In genomic region chr5:892390-893136, GRCh38 we compare ENCODE assay signal across 1 cellular context.
TF ChIP-seq lines count a peak whose summit lies in the region.

Gene BRD9 (minus strand): TSS chr5:892801. CDS start chr5:892657, 144 bp downstream.
Gene TRIP13 (plus strand): TSS chr5:892884. CDS start chr5:892999, 115 bp downstream.

TF ChIP-seq in K562, 482 proteins besides CTCF, POLR2A, EP300 and RAD21 (continued from another document and continues in another):
- TF ChIP-seq THRAP3 (IDR thresholded peaks at IDR 0.05; ENCODE audit: borderline replicate concordance), result no peak
- 0 out of 2 replicates have a peak, but pooled peaks have one; percentile 33 for TF ChIP-seq HIVEP1 (CRISPR knock-in tag; IDR thresholded peaks at IDR 0.05)
- TF ChIP-seq NONO (IDR thresholded peaks at IDR 0.05; ENCODE audit: low read depth in 2 of 2, low read length in 1 of 2), result peak; percentile 83 to 95; a peak in 3 of 4 replicates
- TF ChIP-seq ZNF184 (CRISPR knock-in tag; IDR thresholded peaks at IDR 0.05), result no peak
- TF ChIP-seq FOXM1 (IDR thresholded peaks at IDR 0.05; ENCODE audit: low read depth), result no peak
- peak; percentile 89 for TF ChIP-seq FOXM1 (CRISPR knock-in tag; IDR thresholded peaks at IDR 0.05; ENCODE audit: low read depth)
- TF ChIP-seq ZNF217 (CRISPR knock-in tag; IDR thresholded peaks at IDR 0.05), result no peak
- TF ChIP-seq MTA3 (IDR thresholded peaks at IDR 0.05; ENCODE audit: borderline replicate concordance), result 0 out of 2 replicates have a peak, but pooled peaks have one; percentile 74
- TF ChIP-seq ZNF174 (CRISPR knock-in tag; IDR thresholded peaks at IDR 0.05), result no peak
- no peak for TF ChIP-seq ZNF589 (CRISPR knock-in tag; IDR thresholded peaks at IDR 0.05; ENCODE audit: low read depth)
- TF ChIP-seq SAFB2 (IDR thresholded peaks at IDR 0.05; ENCODE audit: borderline replicate concordance, low read depth, low read length, severe bottlenecking), result no peak
- no peak for TF ChIP-seq ETV6 (IDR thresholded peaks at IDR 0.05; ENCODE audit: borderline replicate concordance in 1 of 2, low read depth in 2 of 2, low read length in 1 of 2)
- TF ChIP-seq ETV6 (CRISPR knock-in tag; IDR thresholded peaks at IDR 0.05; ENCODE audit: borderline replicate concordance), result no peak
- no peak for TF ChIP-seq GTF2F1 (IDR thresholded peaks at IDR 0.05; ENCODE audit: low read depth, low read length)
- TF ChIP-seq RBM17 (IDR thresholded peaks at IDR 0.05; ENCODE audit: borderline replicate concordance, low read depth, low read length), result no peak
- TF ChIP-seq, protein P1, sequence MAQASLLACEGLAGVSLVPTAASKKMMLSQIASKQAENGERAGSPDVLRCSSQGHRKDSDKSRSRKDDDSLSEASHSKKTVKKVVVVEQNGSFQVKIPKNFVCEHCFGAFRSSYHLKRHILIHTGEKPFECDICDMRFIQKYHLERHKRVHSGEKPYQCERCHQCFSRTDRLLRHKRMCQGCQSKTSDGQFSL (CRISPR knock-in tag; IDR thresholded peaks at IDR 0.05), result no peak
- TF ChIP-seq, protein P1 (tag; IDR thresholded peaks at IDR 0.05), result no peak
- no peak for TF ChIP-seq MCM5 (IDR thresholded peaks at IDR 0.05; ENCODE audit: low read depth)
- no peak for TF ChIP-seq SIRT6 (IDR thresholded peaks at IDR 0.05; ENCODE audit: low read depth, low read length)
- TF ChIP-seq ARHGAP35 (IDR thresholded peaks at IDR 0.05; ENCODE audit: partially characterized antibody), result no peak
- TF ChIP-seq CXXC5 (CRISPR knock-in tag; IDR thresholded peaks at IDR 0.05), result peak; percentile 96
- TF ChIP-seq TGIF2 (CRISPR knock-in tag; IDR thresholded peaks at IDR 0.05), result no peak
- no peak for TF ChIP-seq FOXK1 (CRISPR knock-in tag; IDR thresholded peaks at IDR 0.05; ENCODE audit: borderline replicate concordance)
- no peak for TF ChIP-seq SP1 (CRISPR knock-in tag; IDR thresholded peaks at IDR 0.05)
- no peak for TF ChIP-seq NCOA4 (IDR thresholded peaks at IDR 0.05; ENCODE audit: partially characterized antibody)
- TF ChIP-seq, protein P2, sequence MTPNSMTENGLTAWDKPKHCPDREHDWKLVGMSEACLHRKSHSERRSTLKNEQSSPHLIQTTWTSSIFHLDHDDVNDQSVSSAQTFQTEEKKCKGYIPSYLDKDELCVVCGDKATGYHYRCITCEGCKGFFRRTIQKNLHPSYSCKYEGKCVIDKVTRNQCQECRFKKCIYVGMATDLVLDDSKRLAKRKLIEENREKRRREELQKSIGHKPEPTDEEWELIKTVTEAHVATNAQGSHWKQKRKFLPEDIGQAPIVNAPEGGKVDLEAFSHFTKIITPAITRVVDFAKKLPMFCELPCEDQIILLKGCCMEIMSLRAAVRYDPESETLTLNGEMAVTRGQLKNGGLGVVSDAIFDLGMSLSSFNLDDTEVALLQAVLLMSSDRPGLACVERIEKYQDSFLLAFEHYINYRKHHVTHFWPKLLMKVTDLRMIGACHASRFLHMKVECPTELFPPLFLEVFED (CRISPR knock-in tag; conservative IDR thresholded peaks at IDR 0.05), result no peak
- no peak for TF ChIP-seq PHB2 (IDR thresholded peaks at IDR 0.05; ENCODE audit: low read depth)
- TF ChIP-seq HDGF (IDR thresholded peaks at IDR 0.05), result no peak
- TF ChIP-seq DLX4 (CRISPR knock-in tag; IDR thresholded peaks at IDR 0.05), result no peak
- peak; percentile 87 for TF ChIP-seq CTBP1 (IDR thresholded peaks at IDR 0.05; ENCODE audit: borderline replicate concordance)
- TF ChIP-seq SNIP1 (IDR thresholded peaks at IDR 0.05; ENCODE audit: low read depth), result no peak
- TF ChIP-seq NEUROD1 (IDR thresholded peaks at IDR 0.05; ENCODE audit: borderline replicate concordance, low read depth, low read length, partially characterized antibody), result no peak
- TF ChIP-seq, protein P3, sequence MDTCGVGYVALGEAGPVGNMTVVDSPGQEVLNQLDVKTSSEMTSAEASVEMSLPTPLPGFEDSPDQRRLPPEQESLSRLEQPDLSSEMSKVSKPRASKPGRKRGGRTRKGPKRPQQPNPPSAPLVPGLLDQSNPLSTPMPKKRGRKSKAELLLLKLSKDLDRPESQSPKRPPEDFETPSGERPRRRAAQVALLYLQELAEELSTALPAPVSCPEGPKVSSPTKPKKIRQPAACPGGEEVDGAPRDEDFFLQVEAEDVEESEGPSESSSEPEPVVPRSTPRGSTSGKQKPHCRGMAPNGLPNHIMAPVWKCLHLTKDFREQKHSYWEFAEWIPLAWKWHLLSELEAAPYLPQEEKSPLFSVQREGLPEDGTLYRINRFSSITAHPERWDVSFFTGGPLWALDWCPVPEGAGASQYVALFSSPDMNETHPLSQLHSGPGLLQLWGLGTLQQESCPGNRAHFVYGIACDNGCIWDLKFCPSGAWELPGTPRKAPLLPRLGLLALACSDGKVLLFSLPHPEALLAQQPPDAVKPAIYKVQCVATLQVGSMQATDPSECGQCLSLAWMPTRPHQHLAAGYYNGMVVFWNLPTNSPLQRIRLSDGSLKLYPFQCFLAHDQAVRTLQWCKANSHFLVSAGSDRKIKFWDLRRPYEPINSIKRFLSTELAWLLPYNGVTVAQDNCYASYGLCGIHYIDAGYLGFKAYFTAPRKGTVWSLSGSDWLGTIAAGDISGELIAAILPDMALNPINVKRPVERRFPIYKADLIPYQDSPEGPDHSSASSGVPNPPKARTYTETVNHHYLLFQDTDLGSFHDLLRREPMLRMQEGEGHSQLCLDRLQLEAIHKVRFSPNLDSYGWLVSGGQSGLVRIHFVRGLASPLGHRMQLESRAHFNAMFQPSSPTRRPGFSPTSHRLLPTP (IDR thresholded peaks at IDR 0.05; ENCODE audit: borderline replicate concordance, extremely low read depth, insufficient read length), result no peak
- no peak for TF ChIP-seq ZFP91 (CRISPR knock-in tag; IDR thresholded peaks at IDR 0.05)
- TF ChIP-seq ADNP (tag; IDR thresholded peaks at IDR 0.05), result no peak
- TF ChIP-seq HDAC1 (IDR thresholded peaks at IDR 0.05), result peak; percentile 84 to 99; a peak in 3 of 4 replicates
- 0 out of 2 replicates have a peak, but pooled peaks have one; percentile 74 for TF ChIP-seq ILF3 (IDR thresholded peaks at IDR 0.05; ENCODE audit: borderline replicate concordance)
- TF ChIP-seq MTF1 (CRISPR knock-in tag; IDR thresholded peaks at IDR 0.05; ENCODE audit: borderline replicate concordance), result no peak
- no peak for TF ChIP-seq REST (CRISPR knock-in tag; IDR thresholded peaks at IDR 0.05; ENCODE audit: low read depth)
- no peak for TF ChIP-seq CUX1 (CRISPR knock-in tag; IDR thresholded peaks at IDR 0.05)
- TF ChIP-seq MAFK (IDR thresholded peaks at IDR 0.05; ENCODE audit: low read length), result no peak
- TF ChIP-seq HNRNPH1 (optimal IDR thresholded peaks at IDR 0.05; ENCODE audit: low read depth, low read length), result no peak
- peak; percentile 93 for TF ChIP-seq L3MBTL2 (IDR thresholded peaks at IDR 0.05)
- TF ChIP-seq WHSC1 (IDR thresholded peaks at IDR 0.05; ENCODE audit: low read length), result no peak
- TF ChIP-seq STAG1 (CRISPR knock-in tag; IDR thresholded peaks at IDR 0.05; ENCODE audit: borderline replicate concordance), result no peak
- TF ChIP-seq ETV1 (tag; conservative IDR thresholded peaks at IDR 0.05; ENCODE audit: low read depth), result no peak
- TF ChIP-seq ZNF717 (CRISPR knock-in tag; IDR thresholded peaks at IDR 0.05), result no peak
- TF ChIP-seq ESRRB (CRISPR knock-in tag; IDR thresholded peaks at IDR 0.05; ENCODE audit: borderline replicate concordance), result no peak
- 0 out of 2 replicates have a peak, but pooled peaks have one; percentile 30 for TF ChIP-seq ELF4 (CRISPR knock-in tag; IDR thresholded peaks at IDR 0.05)
- no peak for TF ChIP-seq XRCC5 (IDR thresholded peaks at IDR 0.05; ENCODE audit: low read depth, low read length)
- TF ChIP-seq, protein P4, sequence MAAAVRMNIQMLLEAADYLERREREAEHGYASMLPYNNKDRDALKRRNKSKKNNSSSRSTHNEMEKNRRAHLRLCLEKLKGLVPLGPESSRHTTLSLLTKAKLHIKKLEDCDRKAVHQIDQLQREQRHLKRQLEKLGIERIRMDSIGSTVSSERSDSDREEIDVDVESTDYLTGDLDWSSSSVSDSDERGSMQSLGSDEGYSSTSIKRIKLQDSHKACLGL (CRISPR knock-in tag; IDR thresholded peaks at IDR 0.05; ENCODE audit: borderline replicate concordance, poor library complexity, severe bottlenecking), result peak; percentile 86
- no peak for TF ChIP-seq CREB3 (tag; conservative IDR thresholded peaks at IDR 0.05; ENCODE audit: low read depth)
- no peak for TF ChIP-seq ZNF384 (IDR thresholded peaks at IDR 0.05; ENCODE audit: low read depth, low read length)
